26 cellular contexts compared by ENCODE assay signal in the genomic region with DNA sequence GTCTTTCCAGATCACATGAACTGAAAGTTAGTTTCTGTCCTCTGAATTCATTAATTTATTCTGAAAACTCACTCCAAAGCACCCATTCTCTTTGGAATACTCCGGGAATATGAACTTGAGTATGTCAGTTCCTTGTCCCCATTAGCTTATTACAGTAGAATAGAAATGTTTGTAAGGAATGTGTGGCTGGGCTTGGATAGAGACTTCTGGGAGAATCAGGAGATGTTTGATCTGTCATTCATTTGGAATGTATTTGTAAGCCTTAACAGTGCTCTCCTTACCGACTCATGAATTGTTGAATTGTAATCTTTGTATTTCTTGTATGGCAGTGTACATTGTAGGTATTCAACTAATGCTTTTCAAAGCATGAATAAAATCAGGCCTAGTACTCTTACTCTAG.
DNase-seq lines count a peak whose midpoint lies in the region; ATAC-seq, FAIRE-seq and TF ChIP-seq lines count a peak whose summit lies in the region.
"Had no signal": no experiment of that assay in that cellular context is flagged by ENCODE, and none has a peak within 500 bp of the region (broad histone marks: within the 10 kb centered on the region; RNA-seq: fewer than 3 reads in every experiment).

No MANE protein-coding gene starts in this region.

- no peak overlapping the region for H3K4me2 ChIP-seq in mesendoderm (ENCODE audit: low read length)

- no peak overlapping the region for H3K56ac ChIP-seq in mesendoderm (ENCODE audit: low read length)

- H3K27ac Mint-ChIP-seq in activated naive CD4-positive, alpha-beta T cell treated with anti-CD3 and anti-CD28 coated beads, Interleukin-2, amount 50 U/mL, for 72 hours, result no peak overlapping the region
- H3K27ac Mint-ChIP-seq: activated CD4-positive, alpha-beta T cell treated with anti-CD3 and anti-CD28 coated beads for 36 hours; dendritic cell treated with granulocyte-macrophage colony-stimulating factor and Interleukin-4, amounts not matched to agents 40 ng/mL and 50 ng/mL, for 4 days; IgD-negative memory B cell had no signal

- no peak for FAIRE-seq in pancreas (lab: Jason Lieb, UNC)
- FAIRE-seq: GM12892 had no signal

- DNase-seq in EH (ENCODE audit: low read depth) (peak; percentile 6), SJSA1 (ENCODE audit: low read depth in 1 of 2, low spot score in 2 of 2) (peak in 1 of 2 experiments; percentile 34), epithelial cell of proximal tubule (ENCODE audit: low read depth) (peak; percentile 83), mesendoderm (peak; percentile 24), pancreas (no peak), tibial artery (no peak), retina (no peak)
- DNase-seq in activated naive CD4-positive, alpha-beta T cell treated with anti-CD3 and anti-CD28 coated beads, Interleukin-2, amount 50 U/mL, for 72 hours (ENCODE audit: low spot score in 2 of 2), result no peak
- DNase-seq: activated CD4-positive, alpha-beta T cell treated with anti-CD3 and anti-CD28 coated beads for 36 hours; activated effector memory CD4-positive, alpha-beta T cell treated with Interleukin-2 at 50 U/mL for 16 hours; amygdala; COR-L47; GDM1; left ventricle myocardium superior; MV-4-11; NCI-H2029 treated with DMSO at 0.1 percent for 48 hours; NCI-H510A; ovary; stimulated activated CD4-positive, alpha-beta T cell treated with anti-CD3 and anti-CD28 coated beads, Interleukin-4, amount 100 ng/mL, for 24 hours; substantia nigra had no signal

- H3K4me3 ChIP-seq in SJSA1 (no peak overlapping the region), epithelial cell of proximal tubule (ENCODE audit: low read depth, low read length) (no peak overlapping the region), mesendoderm (ENCODE audit: low read length) (no peak overlapping the region), pancreas (no peak overlapping the region), tibial artery (no peak overlapping the region)
- H3K4me3 ChIP-seq: esophagus muscularis mucosa, ovary, SK-N-MC, skin epidermis had no signal

- no peaks in the 10 kb centered on the region for H3K79me1 ChIP-seq in mesendoderm (ENCODE audit: low read length)

- H3K23ac ChIP-seq in mesendoderm (ENCODE audit: low read length), result no peak overlapping the region

- H2BK15ac ChIP-seq in mesendoderm (replicated peaks; ENCODE audit: low read depth), result no peak overlapping the region

- no peaks in the 10 kb centered on the region for H3K9me3 Mint-ChIP-seq in activated naive CD4-positive, alpha-beta T cell treated with anti-CD3 and anti-CD28 coated beads, Interleukin-2, amount 50 U/mL, for 72 hours
- H3K9me3 Mint-ChIP-seq: dendritic cell treated with granulocyte-macrophage colony-stimulating factor and Interleukin-4, amounts not matched to agents 40 ng/mL and 50 ng/mL, for 4 days had no signal

- H3K9me3 ChIP-seq in SJSA1 (replicated peaks) (no peaks in the 10 kb centered on the region), pancreas (no peaks in the 10 kb centered on the region), tibial artery (no peaks in the 10 kb centered on the region)
- H3K9me3 ChIP-seq: esophagus muscularis mucosa, ovary had no signal

- no peak overlapping the region for H3K18ac ChIP-seq in mesendoderm (ENCODE audit: low read length)

- WGBS in mesendoderm (ENCODE audit: extremely low coverage, insufficient coverage, low lambda C conversion rate), result no CpG with 5 or more reads among the region's 2 CpGs
- WGBS in pancreas, 2 donors, result 81 to 86% methylated on average over 2 of the region's 2 CpGs

- H3K79me2 ChIP-seq in mesendoderm (ENCODE audit: control insufficient read depth, insufficient read depth, low read length), result no peaks in the 10 kb centered on the region

- TF ChIP-seq CTCF in epithelial cell of proximal tubule (conservative IDR thresholded peaks at IDR 0.05; ENCODE audit: low read depth, low read length) (no peak), pancreas (IDR thresholded peaks at IDR 0.05) (no peak), tibial artery (IDR thresholded peaks at IDR 0.05) (no peak)

- H3K4me1 ChIP-seq in SJSA1 (replicated peaks) (peaks cover 16% of the 10 kb centered on the region), mesendoderm (ENCODE audit: control insufficient read depth, low read depth, low read length) (peaks cover 2% of the 10 kb centered on the region), pancreas (no peaks in the 10 kb centered on the region), tibial artery (no peaks in the 10 kb centered on the region)
- H3K4me1 ChIP-seq: esophagus muscularis mucosa had no signal

- H3K4ac ChIP-seq in mesendoderm (ENCODE audit: low read depth, low read length), result no peak overlapping the region

- H4K8ac ChIP-seq in mesendoderm (ENCODE audit: low read depth, low read length), result no peak overlapping the region

- no peak overlapping the region for H2AK5ac ChIP-seq in mesendoderm (ENCODE audit: low read length)

- H3K36me3 Mint-ChIP-seq in activated naive CD4-positive, alpha-beta T cell treated with anti-CD3 and anti-CD28 coated beads, Interleukin-2, amount 50 U/mL, for 72 hours, result no peaks in the 10 kb centered on the region
- H3K36me3 Mint-ChIP-seq: IgD-negative memory B cell had no signal

- H3K9ac ChIP-seq in mesendoderm (ENCODE audit: low read length), result no peak overlapping the region

- H3K27me3 ChIP-seq in SJSA1 (replicated peaks), result no peaks in the 10 kb centered on the region
- H3K27me3 ChIP-seq in mesendoderm (ENCODE audit: insufficient read depth, low read length, poor library complexity), result no peaks in the 10 kb centered on the region
- no peaks in the 10 kb centered on the region for H3K27me3 ChIP-seq in pancreas
- H3K27me3 ChIP-seq in tibial artery, result no peaks in the 10 kb centered on the region
- H3K27me3 ChIP-seq: esophagus muscularis mucosa, ovary had no signal

- intact Hi-C loops in pancreas (cut with DNase I), result no loop called here
- intact Hi-C loops in tibial artery (cut with DNase I; ENCODE audit: low total_unique reads), result no loop called here

- ATAC-seq in pancreas, result no peak
- ATAC-seq in activated naive CD4-positive, alpha-beta T cell treated with anti-CD3 and anti-CD28 coated beads, Interleukin-2, amount 50 U/mL, for 72 hours, result no peak
- ATAC-seq: activated CD4-positive, alpha-beta T cell treated with anti-CD3 and anti-CD28 coated beads for 36 hours; left ventricle myocardium superior had no signal

- no peak overlapping the region for H2BK5ac ChIP-seq in mesendoderm (ENCODE audit: low read length)

- H4K5ac ChIP-seq in mesendoderm (ENCODE audit: low read length), result no peak overlapping the region

- no peaks in the 10 kb centered on the region for H3K36me3 ChIP-seq in SJSA1
- H3K36me3 ChIP-seq in mesendoderm (ENCODE audit: control insufficient read depth, insufficient read depth, low read length), result no peaks in the 10 kb centered on the region
- no peaks in the 10 kb centered on the region for H3K36me3 ChIP-seq in pancreas
- no peaks in the 10 kb centered on the region for H3K36me3 ChIP-seq in tibial artery
- H3K36me3 ChIP-seq: esophagus muscularis mucosa, ovary had no signal

- H3K27ac ChIP-seq in SJSA1 (peak overlapping the region; percentile 61), mesendoderm (ENCODE audit: low read depth, low read length) (no peak overlapping the region), pancreas (no peak overlapping the region), tibial artery (no peak overlapping the region)
- H3K27ac ChIP-seq: esophagus muscularis mucosa, ovary, SK-N-MC, skin epidermis had no signal

- no peak overlapping the region for H2BK120ac ChIP-seq in mesendoderm (ENCODE audit: low read depth, low read length)

Comparison
In these comparisons a context has a peak if more than half of its experiments do, and no peak if none do; other contexts are left out.
1. DNase-seq: peak in EH (single experiment), epithelial cell of proximal tubule (single experiment) and mesendoderm (single experiment); none in pancreas (0 of 6), tibial artery (0 of 2), activated naive CD4-positive, alpha-beta T cell treated with anti-CD3 and anti-CD28 coated beads, Interleukin-2, amount 50 U/mL, for 72 hours (0 of 2) and retina (single experiment).